Comparison of ENCODE assay signal across 10 cellular contexts in genomic region chr1:198734323-198735008, GRCh38.
DNase-seq lines count a peak whose midpoint lies in the region; ATAC-seq, FAIRE-seq and TF ChIP-seq lines count a peak whose summit lies in the region.
"Had no signal": no experiment of that assay in that cellular context is flagged by ENCODE, and none has a peak within 500 bp of the region (broad histone marks: within the 10 kb centered on the region; RNA-seq: fewer than 3 reads in every experiment).

No MANE protein-coding gene starts in this region.

- peaks cover 25% of the 10 kb centered on the region for H3K9me3 Mint-ChIP-seq in T-helper 2 cell treated with Interferon-gamma antibody and Interleukin-4, amounts not matched to agents 5 μg/mL and 100 μg/mL, for 36 hours

- H3K4me3 ChIP-seq in spleen, result no peak overlapping the region
- H3K4me3 ChIP-seq: SJCRH30 had no signal

- intact Hi-C loops in spleen (cut with DNase I; ENCODE audit: low total_unique reads), result no loop called here

- DNase-seq in D721Med (ENCODE audit: insufficient read length, low spot score) (no peak), spleen (no peak), SIG-M5 (lab: John Stamatoyannopoulos, UW) (no peak), NCI-H446 (lab: John Stamatoyannopoulos, UW) (no peak), NCI-H345 (lab: John Stamatoyannopoulos, UW) (no peak)
- DNase-seq in T-helper 2 cell treated with Interferon-gamma antibody and Interleukin-4, amounts not matched to agents 5 μg/mL and 100 μg/mL, for 36 hours (ENCODE audit: low spot score), result peak; percentile 23
- DNase-seq: amygdala, SJCRH30 had no signal

- H3K27me3 ChIP-seq in spleen (replicated peaks in 1 of 7), result no peaks in the 10 kb centered on the region
- H3K27me3 ChIP-seq: SJCRH30 had no signal

- peaks cover 0 to 22% (median 0%) of the 10 kb centered on the region in 6 donors for H3K4me1 ChIP-seq in spleen
- H3K4me1 ChIP-seq: SJCRH30 had no signal

- H3K9me3 ChIP-seq in spleen, result no peaks in the 10 kb centered on the region
- H3K9me3 ChIP-seq: SJCRH30 had no signal

- no peaks in the 10 kb centered on the region for H3K27me3 Mint-ChIP-seq in T-helper 2 cell treated with Interferon-gamma antibody and Interleukin-4, amounts not matched to agents 5 μg/mL and 100 μg/mL, for 36 hours (ENCODE audit: low read depth)

- 42 to 56% (median 48%) methylated on average over 2 of the region's 2 CpGs for WGBS in spleen, 5 donors

- H3K27ac Mint-ChIP-seq in T-helper 2 cell treated with Interferon-gamma antibody and Interleukin-4, amounts not matched to agents 5 μg/mL and 100 μg/mL, for 36 hours, result peak overlapping the region; percentile 53

- FAIRE-seq in D721Med (lab: Jason Lieb, UNC), result peak; percentile 87

- TF ChIP-seq POLR2A in spleen (IDR thresholded peaks at IDR 0.05), result no peak

- peaks cover 0 to 100% (median 78%) of the 10 kb centered on the region in 6 donors for H3K36me3 ChIP-seq in spleen
- H3K36me3 ChIP-seq: SJCRH30 had no signal

- TF ChIP-seq CTCF in D721Med (IDR thresholded peaks at IDR 0.05; ENCODE audit: insufficient read depth, missing control alignments) (no peak), spleen (IDR thresholded peaks at IDR 0.05 in 8 of 11, conservative IDR thresholded peaks at IDR 0.05 in 3 of 11) (no peak)

- H3K4me1 Mint-ChIP-seq in T-helper 2 cell treated with Interferon-gamma antibody and Interleukin-4, amounts not matched to agents 5 μg/mL and 100 μg/mL, for 36 hours (ENCODE audit: low read depth), result peaks cover 53% of the 10 kb centered on the region

- peak overlapping the region in 1 of 8 donors; percentile 8 for H3K27ac ChIP-seq in spleen
- H3K27ac ChIP-seq: SJCRH30 had no signal

- peak overlapping the region; percentile 2 for H3K4me3 Mint-ChIP-seq in T-helper 2 cell treated with Interferon-gamma antibody and Interleukin-4, amounts not matched to agents 5 μg/mL and 100 μg/mL, for 36 hours

- H3K36me3 Mint-ChIP-seq in T-helper 2 cell treated with Interferon-gamma antibody and Interleukin-4, amounts not matched to agents 5 μg/mL and 100 μg/mL, for 36 hours (ENCODE audit: low read depth), result peaks cover 82% of the 10 kb centered on the region

- ATAC-seq in GM19328 (IDR thresholded peaks at IDR 0.05; ENCODE audit: unreplicated experiment) (peak; percentile 81), HG03039 (IDR thresholded peaks at IDR 0.05; ENCODE audit: unreplicated experiment) (peak; percentile 89)
